In genomic region chr11:67667490-67668190, GRCh38 we compare ENCODE assay signal across 1 cellular context.
TF ChIP-seq lines count a peak whose summit lies in the region.

No MANE protein-coding gene starts in this region.

TF ChIP-seq in GM12891, 5 proteins besides CTCF, POLR2A, EP300 and RAD21:
- TF ChIP-seq SPI1 (IDR thresholded peaks at IDR 0.05; ENCODE audit: low read depth, low read length) (no peak), POU2F2 (IDR thresholded peaks at IDR 0.05; ENCODE audit: low read depth, low read length) (no peak), POLR2AphosphoS5 (IDR thresholded peaks at IDR 0.05; ENCODE audit: low read depth, low read length) (no peak), TAF1 (IDR thresholded peaks at IDR 0.05; ENCODE audit: low read depth, low read length) (no peak), PAX5 (IDR thresholded peaks at IDR 0.05; ENCODE audit: insufficient read depth, low read length, severe bottlenecking) (no peak)
